In the genomic region with DNA sequence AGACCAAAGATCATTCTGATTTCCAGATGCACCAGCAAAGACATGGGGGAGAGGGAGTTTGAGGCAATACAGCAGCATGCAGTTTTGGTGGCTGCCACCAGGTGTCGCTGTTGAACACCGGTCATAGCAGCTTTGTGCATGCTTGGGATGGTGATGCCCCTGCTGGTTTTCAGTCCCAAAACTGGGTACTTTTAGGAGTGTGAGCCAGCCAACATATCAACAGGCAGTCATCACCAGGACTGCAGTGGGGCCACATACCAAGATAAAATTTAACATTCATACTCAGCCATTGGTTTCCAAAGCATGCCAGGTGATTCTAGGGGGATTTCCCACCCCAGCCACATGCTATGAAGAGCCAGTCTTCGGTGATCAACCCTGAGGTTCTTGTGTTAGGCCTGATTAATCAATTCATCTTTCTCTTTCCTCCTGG, we compare ENCODE assay signal across 8 cellular contexts.
A peak's percentile ranks its signal among the peaks of the same experiment; 100 is the strongest.
DNase-seq lines count a peak whose midpoint lies in the region; ATAC-seq and TF ChIP-seq lines count a peak whose summit lies in the region.

No MANE protein-coding gene starts in this region.

- peaks cover 27% of the 10 kb centered on the region for H3K9me3 Mint-ChIP-seq in WTC11

- H3K4me1 Mint-ChIP-seq in WTC11, result 0 out of 2 replicates have a peak, but pooled peaks cover 2% of the 10 kb centered on the region

- TF ChIP-seq CTCF in heart left ventricle (IDR thresholded peaks at IDR 0.05) (peak; percentile 10 to 57 (median 41)), WTC11 (IDR thresholded peaks at IDR 0.05) (peak; percentile 100), fibroblast of the aortic adventitia (IDR thresholded peaks at IDR 0.05; ENCODE audit: insufficient read depth, low read length) (peak; percentile 77)

- peaks cover 42% of the 10 kb centered on the region for H3K36me3 Mint-ChIP-seq in WTC11

- POLR2A ChIA-PET in WTC11 (lab: Charles Lee), result no interaction called here

- H3K27ac Mint-ChIP-seq in WTC11, result no peak overlapping the region

- no peak for TF ChIP-seq POLR2A in heart left ventricle (IDR thresholded peaks at IDR 0.05)

- intact Hi-C loops in heart left ventricle (cut with DNase I) (no loop called here), left cardiac atrium (cut with DNase I) (loop anchor here in 1 of 2 donors (10.0 kb wide), 2 partner anchors 370 to 410 kb away; no protein-coding TSS in a partner anchor)

- H3K4me1 ChIP-seq in heart left ventricle, result no peaks in the 10 kb centered on the region

- no peak for ATAC-seq in heart left ventricle
- ATAC-seq in left cardiac atrium, result no peak
- peak; percentile 70 for ATAC-seq in WTC11
- no peak for ATAC-seq in stimulated activated naive CD8-positive, alpha-beta T cell treated with anti-CD3 and anti-CD28 coated beads, Interleukin-15, Interleukin-2, amounts not matched to agents 100 U/mL and 50 U/mL, for 24 hours
- no peak for ATAC-seq in GM21737 (IDR thresholded peaks at IDR 0.05; ENCODE audit: unreplicated experiment)
- ATAC-seq in HG03108 (IDR thresholded peaks at IDR 0.05; ENCODE audit: unreplicated experiment), result no peak

- H3K27me3 ChIP-seq in heart left ventricle, result no peaks in the 10 kb centered on the region

- H3K27ac ChIP-seq in heart left ventricle, result no peak overlapping the region

- H3K4me3 ChIP-seq in heart left ventricle (no peak overlapping the region), fibroblast of the aortic adventitia (ENCODE audit: low read depth, low read length) (no peak overlapping the region)

- H3K9me3 ChIP-seq in heart left ventricle, result peaks cover 0 to 36% (median 24%) of the 10 kb centered on the region in 12 donors

- no peaks in the 10 kb centered on the region; the same call in 1 of the 2 replicates for H3K27me3 Mint-ChIP-seq in WTC11 (ENCODE audit: low read depth)

- WGBS in heart left ventricle, 4 donors, result 47 to 62% (median 54%) methylated on average over 1 to 3 of the region's 3 CpGs

- DNase-seq in heart left ventricle, result no peak
- no peak for DNase-seq in left cardiac atrium
- DNase-seq in WTC11 (ENCODE audit: low spot score), result peak; percentile 77
- peak; percentile 6 for DNase-seq in fibroblast of the aortic adventitia (ENCODE audit: low read depth)
- DNase-seq in stimulated activated naive CD8-positive, alpha-beta T cell treated with anti-CD3 and anti-CD28 coated beads, Interleukin-15, Interleukin-2, amounts not matched to agents 100 U/mL and 50 U/mL, for 24 hours, result peak; percentile 70
- no peak for DNase-seq in NCI-H345 (lab: John Stamatoyannopoulos, UW)

- H3K36me3 ChIP-seq in heart left ventricle, result no peaks in the 10 kb centered on the region

- CTCF ChIA-PET in WTC11 (lab: Charles Lee), result interaction anchor here (0.6 to 2.0 kb wide), 7 partner anchors 8 to 458 kb away, joined by 3 to 8 read pairs (median 4); a partner anchor contains a TSS

- no peak overlapping the region for H3K4me3 Mint-ChIP-seq in WTC11

TF ChIP-seq in WTC11, 78 proteins besides CTCF, POLR2A, EP300 and RAD21:
- TF ChIP-seq NFE2L1 (CRISPR knock-in tag; IDR thresholded peaks at IDR 0.05), result no peak
- TF ChIP-seq, protein P1, sequence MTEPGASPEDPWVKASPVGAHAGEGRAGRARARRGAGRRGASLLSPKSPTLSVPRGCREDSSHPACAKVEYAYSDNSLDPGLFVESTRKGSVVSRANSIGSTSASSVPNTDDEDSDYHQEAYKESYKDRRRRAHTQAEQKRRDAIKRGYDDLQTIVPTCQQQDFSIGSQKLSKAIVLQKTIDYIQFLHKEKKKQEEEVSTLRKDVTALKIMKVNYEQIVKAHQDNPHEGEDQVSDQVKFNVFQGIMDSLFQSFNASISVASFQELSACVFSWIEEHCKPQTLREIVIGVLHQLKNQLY (CRISPR knock-in tag; IDR thresholded peaks at IDR 0.05), result no peak
- no peak for TF ChIP-seq CBFB (CRISPR knock-in tag; IDR thresholded peaks at IDR 0.05; ENCODE audit: low read depth)
- TF ChIP-seq, protein P2, sequence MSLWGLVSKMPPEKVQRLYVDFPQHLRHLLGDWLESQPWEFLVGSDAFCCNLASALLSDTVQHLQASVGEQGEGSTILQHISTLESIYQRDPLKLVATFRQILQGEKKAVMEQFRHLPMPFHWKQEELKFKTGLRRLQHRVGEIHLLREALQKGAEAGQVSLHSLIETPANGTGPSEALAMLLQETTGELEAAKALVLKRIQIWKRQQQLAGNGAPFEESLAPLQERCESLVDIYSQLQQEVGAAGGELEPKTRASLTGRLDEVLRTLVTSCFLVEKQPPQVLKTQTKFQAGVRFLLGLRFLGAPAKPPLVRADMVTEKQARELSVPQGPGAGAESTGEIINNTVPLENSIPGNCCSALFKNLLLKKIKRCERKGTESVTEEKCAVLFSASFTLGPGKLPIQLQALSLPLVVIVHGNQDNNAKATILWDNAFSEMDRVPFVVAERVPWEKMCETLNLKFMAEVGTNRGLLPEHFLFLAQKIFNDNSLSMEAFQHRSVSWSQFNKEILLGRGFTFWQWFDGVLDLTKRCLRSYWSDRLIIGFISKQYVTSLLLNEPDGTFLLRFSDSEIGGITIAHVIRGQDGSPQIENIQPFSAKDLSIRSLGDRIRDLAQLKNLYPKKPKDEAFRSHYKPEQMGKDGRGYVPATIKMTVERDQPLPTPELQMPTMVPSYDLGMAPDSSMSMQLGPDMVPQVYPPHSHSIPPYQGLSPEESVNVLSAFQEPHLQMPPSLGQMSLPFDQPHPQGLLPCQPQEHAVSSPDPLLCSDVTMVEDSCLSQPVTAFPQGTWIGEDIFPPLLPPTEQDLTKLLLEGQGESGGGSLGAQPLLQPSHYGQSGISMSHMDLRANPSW (CRISPR knock-in tag; conservative IDR thresholded peaks at IDR 0.05; ENCODE audit: low read depth), result no peak
- TF ChIP-seq, protein P3, sequence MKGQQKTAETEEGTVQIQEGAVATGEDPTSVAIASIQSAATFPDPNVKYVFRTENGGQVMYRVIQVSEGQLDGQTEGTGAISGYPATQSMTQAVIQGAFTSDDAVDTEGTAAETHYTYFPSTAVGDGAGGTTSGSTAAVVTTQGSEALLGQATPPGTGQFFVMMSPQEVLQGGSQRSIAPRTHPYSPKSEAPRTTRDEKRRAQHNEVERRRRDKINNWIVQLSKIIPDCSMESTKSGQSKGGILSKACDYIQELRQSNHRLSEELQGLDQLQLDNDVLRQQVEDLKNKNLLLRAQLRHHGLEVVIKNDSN (CRISPR knock-in tag; IDR thresholded peaks at IDR 0.05), result no peak
- no peak for TF ChIP-seq NFATC4 (CRISPR knock-in tag; IDR thresholded peaks at IDR 0.05)
- no peak for TF ChIP-seq TP53 (CRISPR knock-in tag; IDR thresholded peaks at IDR 0.05)
- TF ChIP-seq, protein P4, sequence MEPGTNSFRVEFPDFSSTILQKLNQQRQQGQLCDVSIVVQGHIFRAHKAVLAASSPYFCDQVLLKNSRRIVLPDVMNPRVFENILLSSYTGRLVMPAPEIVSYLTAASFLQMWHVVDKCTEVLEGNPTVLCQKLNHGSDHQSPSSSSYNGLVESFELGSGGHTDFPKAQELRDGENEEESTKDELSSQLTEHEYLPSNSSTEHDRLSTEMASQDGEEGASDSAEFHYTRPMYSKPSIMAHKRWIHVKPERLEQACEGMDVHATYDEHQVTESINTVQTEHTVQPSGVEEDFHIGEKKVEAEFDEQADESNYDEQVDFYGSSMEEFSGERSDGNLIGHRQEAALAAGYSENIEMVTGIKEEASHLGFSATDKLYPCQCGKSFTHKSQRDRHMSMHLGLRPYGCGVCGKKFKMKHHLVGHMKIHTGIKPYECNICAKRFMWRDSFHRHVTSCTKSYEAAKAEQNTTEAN (CRISPR knock-in tag; IDR thresholded peaks at IDR 0.05), result no peak
- TF ChIP-seq, protein P5, sequence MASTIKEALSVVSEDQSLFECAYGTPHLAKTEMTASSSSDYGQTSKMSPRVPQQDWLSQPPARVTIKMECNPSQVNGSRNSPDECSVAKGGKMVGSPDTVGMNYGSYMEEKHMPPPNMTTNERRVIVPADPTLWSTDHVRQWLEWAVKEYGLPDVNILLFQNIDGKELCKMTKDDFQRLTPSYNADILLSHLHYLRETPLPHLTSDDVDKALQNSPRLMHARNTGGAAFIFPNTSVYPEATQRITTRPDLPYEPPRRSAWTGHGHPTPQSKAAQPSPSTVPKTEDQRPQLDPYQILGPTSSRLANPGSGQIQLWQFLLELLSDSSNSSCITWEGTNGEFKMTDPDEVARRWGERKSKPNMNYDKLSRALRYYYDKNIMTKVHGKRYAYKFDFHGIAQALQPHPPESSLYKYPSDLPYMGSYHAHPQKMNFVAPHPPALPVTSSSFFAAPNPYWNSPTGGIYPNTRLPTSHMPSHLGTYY (CRISPR knock-in tag; IDR thresholded peaks at IDR 0.05), result no peak
- no peak for TF ChIP-seq NR2C2 (CRISPR knock-in tag; IDR thresholded peaks at IDR 0.05)
- no peak for TF ChIP-seq CREM (CRISPR knock-in tag; IDR thresholded peaks at IDR 0.05)
- no peak for TF ChIP-seq RELA (CRISPR knock-in tag; IDR thresholded peaks at IDR 0.05; ENCODE audit: borderline replicate concordance)

Comparison
In these comparisons a context has a peak if more than half of its experiments do, and no peak if none do; other contexts are left out.
1. DNase-seq: peak in WTC11 (single experiment), fibroblast of the aortic adventitia (single experiment) and stimulated activated naive CD8-positive, alpha-beta T cell treated with anti-CD3 and anti-CD28 coated beads, Interleukin-15, Interleukin-2, amounts not matched to agents 100 U/mL and 50 U/mL, for 24 hours (single experiment); none in heart left ventricle (0 of 5), left cardiac atrium (single experiment) and NCI-H345 (single experiment).
2. CTCF ChIP-seq: peak in every context shown above with its lines; median percentile 100 in WTC11; 77 in fibroblast of the aortic adventitia; 41 in heart left ventricle.